ENCODE assay signal across 13 cellular contexts in the genomic region with DNA sequence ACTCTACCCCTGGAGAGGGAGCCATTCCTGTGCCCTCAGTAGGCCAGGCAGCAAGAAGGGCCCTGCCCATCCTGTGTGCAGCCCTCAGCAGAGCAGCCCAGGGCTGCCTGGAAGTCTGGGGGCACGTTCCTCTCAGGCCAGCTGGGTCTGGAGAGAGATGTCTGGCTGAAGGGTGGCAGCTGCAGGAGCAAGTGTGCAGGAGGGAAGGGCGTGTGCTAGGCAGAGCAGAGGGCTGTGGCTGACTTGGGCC.
DNase-seq lines count a peak whose midpoint lies in the region; ATAC-seq and TF ChIP-seq lines count a peak whose summit lies in the region.
"Had no signal": no experiment of that assay in that cellular context is flagged by ENCODE, and none has a peak within 500 bp of the region (broad histone marks: within the 10 kb centered on the region; RNA-seq: fewer than 3 reads in every experiment).

No MANE protein-coding gene starts in this region.

- peak; percentile 22 for ATAC-seq in naive thymus-derived CD4-positive, alpha-beta T cell
- no peak for ATAC-seq in GM21528 (IDR thresholded peaks at IDR 0.05; ENCODE audit: low FRiP score, unreplicated experiment)

- intact Hi-C loops in naive thymus-derived CD4-positive, alpha-beta T cell (cut with micrococcal nuclease), result loop anchor here (1.0 to 5.0 kb wide), 3 partner anchors 16 to 490 kb away; no protein-coding TSS in a partner anchor

- no peaks in the 10 kb centered on the region for H3K9me3 Mint-ChIP-seq in T-helper 1 cell treated with Interleukin-12 subunit alpha and Interleukin-12 subunit beta and Interleukin-4 antibody, amounts not matched to agents 30 μg/mL and 1 μg/mL, for 36 hours
- no peaks in the 10 kb centered on the region for H3K9me3 Mint-ChIP-seq in naive thymus-derived CD4-positive, alpha-beta T cell

- H3K36me3 ChIP-seq in WERI-Rb-1, result peaks cover 42% of the 10 kb centered on the region
- peaks cover 0 to 34% (median 12%) of the 10 kb centered on the region in 3 experiments for H3K36me3 ChIP-seq in naive thymus-derived CD4-positive, alpha-beta T cell (ENCODE audit: control insufficient read depth in 2 of 3, insufficient read depth in 3 of 3, low read length in 3 of 3)
- H3K36me3 ChIP-seq: HAP-1 had no signal

- peaks cover 36 to 65% of the 10 kb centered on the region in 2 donors for H3K4me1 ChIP-seq in naive thymus-derived CD4-positive, alpha-beta T cell (ENCODE audit: control insufficient read depth in 2 of 2, insufficient read depth in 2 of 2, low read length in 2 of 2)
- H3K4me1 ChIP-seq: HAP-1 had no signal

- CTCF ChIA-PET in naive thymus-derived CD4-positive, alpha-beta T cell (lab: Charles Lee), result interaction anchor here (0.6 to 11.4 kb wide), 21 partner anchors 9 to 241 kb away, joined by 3 to 320 read pairs (median 4); a partner anchor contains a TSS

- no peaks in the 10 kb centered on the region for H3K9me3 ChIP-seq in WERI-Rb-1 (ENCODE audit: severe bottlenecking)
- no peaks in the 10 kb centered on the region for H3K9me3 ChIP-seq in naive thymus-derived CD4-positive, alpha-beta T cell (ENCODE audit: control insufficient read depth in 2 of 3, low read length in 3 of 3)
- H3K9me3 ChIP-seq: HAP-1 had no signal

- H3K4me3 ChIP-seq in WERI-Rb-1 (ENCODE audit: low read depth, low read length), result no peak overlapping the region
- H3K4me3 ChIP-seq in naive thymus-derived CD4-positive, alpha-beta T cell (ENCODE audit: low read length), result peak overlapping the region; percentile 27
- H3K4me3 ChIP-seq: coronary artery, HAP-1 had no signal

- peaks cover 43% of the 10 kb centered on the region for H3K4me1 Mint-ChIP-seq in T-helper 1 cell treated with Interleukin-12 subunit alpha and Interleukin-12 subunit beta and Interleukin-4 antibody, amounts not matched to agents 30 μg/mL and 1 μg/mL, for 36 hours (ENCODE audit: low read depth)
- peaks cover 44 to 77% (median 71%) of the 10 kb centered on the region in 7 donors for H3K4me1 Mint-ChIP-seq in naive thymus-derived CD4-positive, alpha-beta T cell

- H3K27me3 Mint-ChIP-seq in T-helper 1 cell treated with Interleukin-12 subunit alpha and Interleukin-12 subunit beta and Interleukin-4 antibody, amounts not matched to agents 30 μg/mL and 1 μg/mL, for 36 hours (ENCODE audit: low read depth), result no peaks in the 10 kb centered on the region
- no peaks in the 10 kb centered on the region for H3K27me3 Mint-ChIP-seq in naive thymus-derived CD4-positive, alpha-beta T cell

- DNase-seq in T-helper 1 cell (no peak), LHCN-M2 (ENCODE audit: low read depth) (peak; percentile 3), WERI-Rb-1 (no peak), NCI-H1436 treated with DMSO at 0.1 percent for 48 hours (lab: John Stamatoyannopoulos, UW) (no peak), islet precursor cell (no peak)
- no peak for DNase-seq in naive thymus-derived CD4-positive, alpha-beta T cell
- DNase-seq: midbrain, NCI-H1048 had no signal

- peak overlapping the region; percentile 71; the same call in 1 of the 2 replicates for H3K27ac ChIP-seq in WERI-Rb-1
- peak overlapping the region; percentile 60 for H3K27ac ChIP-seq in naive thymus-derived CD4-positive, alpha-beta T cell (ENCODE audit: low read depth, low read length)
- H3K27ac ChIP-seq: coronary artery had no signal

- peak overlapping the region; percentile 6 for H3K27ac Mint-ChIP-seq in T-helper 1 cell treated with Interleukin-12 subunit alpha and Interleukin-12 subunit beta and Interleukin-4 antibody, amounts not matched to agents 30 μg/mL and 1 μg/mL, for 36 hours
- H3K27ac Mint-ChIP-seq in naive thymus-derived CD4-positive, alpha-beta T cell, result peak overlapping the region; percentile 63 to 95 (median 90)
- H3K27ac Mint-ChIP-seq: progenitor cell of endocrine pancreas had no signal

- no peaks in the 10 kb centered on the region for H3K27me3 ChIP-seq in WERI-Rb-1 (ENCODE audit: insufficient read depth, low read depth, severe bottlenecking)
- H3K27me3 ChIP-seq in naive thymus-derived CD4-positive, alpha-beta T cell (ENCODE audit: control insufficient read depth in 2 of 2, insufficient read depth in 2 of 2, low read length in 2 of 2), result no peaks in the 10 kb centered on the region

- peaks cover 20% of the 10 kb centered on the region for H3K36me3 Mint-ChIP-seq in T-helper 1 cell treated with Interleukin-12 subunit alpha and Interleukin-12 subunit beta and Interleukin-4 antibody, amounts not matched to agents 30 μg/mL and 1 μg/mL, for 36 hours (ENCODE audit: low read depth)
- H3K36me3 Mint-ChIP-seq in naive thymus-derived CD4-positive, alpha-beta T cell, result peaks cover 0 to 24% (median 9%) of the 10 kb centered on the region in 5 donors

- POLR2A ChIA-PET in naive thymus-derived CD4-positive, alpha-beta T cell (lab: Charles Lee), result interaction anchor here (0.7 to 26.0 kb wide), 12 partner anchors 4 to 130 kb away, joined by 3 to 623 read pairs (median 3); a partner anchor contains a TSS

- TF ChIP-seq CTCF in WERI-Rb-1 (IDR thresholded peaks at IDR 0.05; ENCODE audit: low read depth, low read length), result peak; percentile 39; the same call in 1 of the 2 replicates

- no peak overlapping the region for H3K4me3 Mint-ChIP-seq in T-helper 1 cell treated with Interleukin-12 subunit alpha and Interleukin-12 subunit beta and Interleukin-4 antibody, amounts not matched to agents 30 μg/mL and 1 μg/mL, for 36 hours
- H3K4me3 Mint-ChIP-seq in naive thymus-derived CD4-positive, alpha-beta T cell, result peak overlapping the region in 9 of 10 donors; percentile 17 to 72 (median 53)
